In the genomic region with DNA sequence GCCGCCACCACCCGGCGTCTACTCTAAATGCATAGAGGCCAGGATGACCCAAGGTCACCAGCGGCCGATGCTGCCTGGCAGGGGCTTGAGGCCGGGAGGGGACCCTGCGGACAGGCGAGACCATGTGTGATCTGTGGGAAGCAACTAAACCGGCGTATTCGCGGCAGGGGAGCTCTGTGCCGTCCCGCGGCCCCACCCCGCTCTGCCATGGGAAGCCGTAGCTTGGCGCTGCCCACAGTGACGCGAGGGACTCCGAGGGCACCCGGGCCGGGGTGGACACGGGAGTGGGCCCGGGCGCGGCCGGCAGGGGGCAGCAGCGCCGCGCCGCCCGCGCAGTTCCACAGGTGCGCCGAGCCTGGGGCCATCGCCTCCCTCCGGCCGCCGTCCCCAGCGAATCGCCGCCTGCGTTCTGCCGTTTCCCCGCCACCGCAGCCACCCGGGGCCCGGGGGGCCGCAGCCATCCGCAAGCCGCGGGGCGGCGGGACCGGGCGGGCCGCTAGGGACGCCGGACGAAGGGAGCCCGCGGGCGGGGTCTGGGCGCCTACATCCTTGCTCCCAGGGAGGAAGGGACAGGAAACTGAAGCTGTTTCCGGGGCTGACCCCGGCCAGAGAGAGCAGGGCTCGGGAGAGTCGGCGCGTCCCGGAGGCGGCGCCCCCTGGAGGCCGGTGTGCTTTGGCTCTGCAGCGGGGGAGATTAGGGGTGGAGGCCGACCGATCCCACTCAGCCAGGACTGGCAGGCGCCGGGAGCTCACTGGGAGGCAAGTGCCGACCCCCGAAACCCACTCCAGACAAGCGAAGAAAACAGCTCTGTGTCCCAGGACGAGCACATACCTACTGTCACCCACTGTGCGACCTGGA, we compare ENCODE assay signal across 8 cellular contexts. TPM values are rescaled to one million over a fixed set of nuclear protein-coding genes. Genes with fewer than 3 reads are reported as not detected.
DNase-seq lines count a peak whose midpoint lies in the region; ATAC-seq, FAIRE-seq and TF ChIP-seq lines count a peak whose summit lies in the region.

No MANE protein-coding gene starts in this region.

- peak overlapping the region; percentile 97 for H2AFZ ChIP-seq in keratinocyte (ENCODE audit: control insufficient read depth, low read length)

- H3K27me3 ChIP-seq in AG04450 (ENCODE audit: control insufficient read depth, insufficient read depth, low read length): no peaks in the 10 kb centered on the region
- no peaks in the 10 kb centered on the region for H3K27me3 ChIP-seq in WERI-Rb-1 (ENCODE audit: insufficient read depth, low read depth, severe bottlenecking)
- no peaks in the 10 kb centered on the region for H3K27me3 ChIP-seq in keratinocyte (ENCODE audit: control insufficient read depth, extremely low read depth, insufficient read depth, low read length)

- TF ChIP-seq CTCF in AG04450 (IDR thresholded peaks at IDR 0.05; ENCODE audit: low read depth, low read length) (peak; percentile 93), WERI-Rb-1 (IDR thresholded peaks at IDR 0.05; ENCODE audit: low read depth, low read length) (peak; percentile 89), cardiac fibroblast (IDR thresholded peaks at IDR 0.05; ENCODE audit: low read depth, low read length) (peak; percentile 89), keratinocyte (optimal IDR thresholded peaks at IDR 0.05 in 1 of 3, IDR thresholded peaks at IDR 0.05 in 1 of 3, conservative IDR thresholded peaks at IDR 0.05 in 1 of 3; ENCODE audit: extremely low read depth in 1 of 3, insufficient read depth in 2 of 3, low read length in 3 of 3) (peak; percentile 47 to 87 (median 81))

- no peaks in the 10 kb centered on the region for H4K20me1 ChIP-seq in keratinocyte (ENCODE audit: control insufficient read depth, extremely low read depth, insufficient read depth, low read length)

- peaks cover 4% of the 10 kb centered on the region for H3K4me1 ChIP-seq in keratinocyte (ENCODE audit: control insufficient read depth, extremely low read depth, insufficient read depth, low read length)

- POLR2A ChIA-PET in AG04450 (lab: Yijun Ruan, JAX): interaction anchor here (0.5 to 1.6 kb wide), 11 partner anchors 12 to 339 kb away, joined by 3 to 7 read pairs (median 3); no protein-coding TSS in a partner anchor

- DNase-seq in AG04450 (ENCODE audit: low read depth, low spot score) (peak; percentile 74), NCI-H2107 (lab: John Stamatoyannopoulos, UW) (peak; percentile 49), WERI-Rb-1 (peak; percentile 94), cardiac fibroblast (ENCODE audit: low read depth in 2 of 2) (peak; percentile 89 to 90), keratinocyte (ENCODE audit: low read depth, low spot score) (no peak)
- DNase-seq in stimulated activated CD4-positive, alpha-beta T cell treated with anti-CD3 and anti-CD28 coated beads, Interleukin-12 subunit alpha, Interleukin-12 subunit beta, amount 100 ng/mL, for 4 hours: peak; percentile 84

- dilution Hi-C loops in keratinocyte (cut with MboI; ENCODE audit: extremely low pct_ligation_motif_present, low sequenced_read_pairs): no loop called here

- H3K9ac ChIP-seq in keratinocyte (ENCODE audit: control insufficient read depth, extremely low read depth, insufficient read depth, low read length): peak overlapping the region; percentile 63

- peak overlapping the region; percentile 87 for H3K4me2 ChIP-seq in keratinocyte (ENCODE audit: control insufficient read depth, extremely low read depth, insufficient read depth, low read depth, low read length)

- H3K36me3 ChIP-seq in WERI-Rb-1 (no peaks in the 10 kb centered on the region), keratinocyte (ENCODE audit: control insufficient read depth in 2 of 2, extremely low read depth in 1 of 2, insufficient read depth in 2 of 2, low read length in 2 of 2) (no peaks in the 10 kb centered on the region)

- no peaks in the 10 kb centered on the region for H3K79me2 ChIP-seq in keratinocyte (ENCODE audit: control insufficient read depth, insufficient read depth, low read length)

- H3K4me3 ChIP-seq in AG04450 (ENCODE audit: low read depth, low read length): peak overlapping the region; percentile 72
- H3K4me3 ChIP-seq in WERI-Rb-1 (ENCODE audit: low read depth, low read length): peak overlapping the region; percentile 70
- H3K4me3 ChIP-seq in cardiac fibroblast (replicated peaks in 1 of 2; ENCODE audit: low read depth in 2 of 2, low read length in 2 of 2): peak overlapping the region; percentile 62 to 63
- peak overlapping the region; percentile 58 to 82 (median 61) for H3K4me3 ChIP-seq in keratinocyte (ENCODE audit: control insufficient read depth in 2 of 3, extremely low read depth in 1 of 3, insufficient read depth in 2 of 3, low read depth in 1 of 3, low read length in 3 of 3)

- H3K9me1 ChIP-seq in keratinocyte (ENCODE audit: control insufficient read depth, extremely low read depth, insufficient read depth, low read length): no peaks in the 10 kb centered on the region

- CTCF ChIA-PET in AG04450 (lab: Charles Lee): interaction anchor here (0.5 to 8.2 kb wide), 78 partner anchors 10 to 476 kb away, joined by 3 to 228 read pairs (median 6); a partner anchor contains a TSS

- H3K9me3 ChIP-seq in AG04450 (ENCODE audit: control insufficient read depth, insufficient read depth, low read length): no peaks in the 10 kb centered on the region; the same call in 1 of the 2 replicates
- H3K9me3 ChIP-seq in WERI-Rb-1 (ENCODE audit: severe bottlenecking): no peaks in the 10 kb centered on the region
- H3K9me3 ChIP-seq in keratinocyte (ENCODE audit: control insufficient read depth, low read depth, low read length): no peaks in the 10 kb centered on the region

- FAIRE-seq in keratinocyte (lab: Jason Lieb, UNC): no peak

- peak; percentile 87 for ATAC-seq in GM18858 (IDR thresholded peaks at IDR 0.05; ENCODE audit: unreplicated experiment)
- ATAC-seq in HG03064 (IDR thresholded peaks at IDR 0.05; ENCODE audit: low read depth, unreplicated experiment): peak; percentile 93

- H3K27ac ChIP-seq in AG04450 (ENCODE audit: low read depth, low read length) (peak overlapping the region; percentile 81), WERI-Rb-1 (peak overlapping the region; percentile 72), keratinocyte (ENCODE audit: control insufficient read depth, insufficient read depth, low read length) (no peak overlapping the region)

RNA-seq across cellular contexts. Expression of a gene that starts 12.5 kb away (rescaled TPM):
- 14.4 and 17.0 TPM in 2 replicates for polyA plus RNA-seq in AG04450 (2011; rRNA removed)
- polyA minus RNA-seq in AG04450 (2011; rRNA and poly(A)+ RNA removed): 11.1 and 14.9 TPM in 2 replicates
- polyA plus RNA-seq in keratinocyte: 22.6 to 30.9 TPM (median 22.9 TPM) in 3 replicates
- polyA plus RNA-seq in keratinocyte (2011; ENCODE audit: low read depth): 3.5 TPM
- 15.3 and 22.4 TPM in 2 replicates for polyA plus RNA-seq in keratinocyte (2011; cell fraction: cytosol; rRNA removed)
- polyA plus RNA-seq in keratinocyte (2011; cell fraction: nucleus; rRNA removed): 19.4 and 22.5 TPM in 2 replicates
- 14.7 and 26.7 TPM in 2 replicates for polyA plus RNA-seq in keratinocyte (2012; ENCODE audit: low replicate concordance)
- polyA minus RNA-seq in keratinocyte: 18.8 to 21.9 TPM (median 18.9 TPM) in 3 replicates
- 24.0 TPM for polyA minus RNA-seq in keratinocyte (2011; cell fraction: cytosol; rRNA and poly(A)+ RNA removed)
- 9.4 and 11.3 TPM in 2 replicates for polyA minus RNA-seq in keratinocyte (2011; cell fraction: nucleus; rRNA and poly(A)+ RNA removed)

RNA-seq across cellular contexts. Expression of a gene that starts 47.7 kb away (rescaled TPM):
- polyA plus RNA-seq in AG04450 (2011; rRNA removed) (1.2 and 1.3 TPM in 2 replicates), keratinocyte (0.01 TPM in 1 of 3 replicates, not detected in the others)
- 0.70 and 1.3 TPM in 2 replicates for polyA minus RNA-seq in AG04450 (2011; rRNA and poly(A)+ RNA removed)
- polyA plus RNA-seq in keratinocyte (2011; ENCODE audit: low read depth): not detected
- 0.04 TPM in 1 of 2 replicates, not detected in the other for polyA plus RNA-seq in keratinocyte (2011; cell fraction: cytosol; rRNA removed)
- not detected in 2 replicates for polyA plus RNA-seq in keratinocyte (2011; cell fraction: nucleus; rRNA removed)
- polyA plus RNA-seq in keratinocyte (2012; ENCODE audit: low replicate concordance): 0.06 TPM in 1 of 2 replicates, not detected in the other
- 0.07 to 0.20 TPM in 2 of 3 replicates, not detected in the other for polyA minus RNA-seq in keratinocyte
- not detected for polyA minus RNA-seq in keratinocyte (2011; cell fraction: cytosol; rRNA and poly(A)+ RNA removed)
- not detected in 2 replicates for polyA minus RNA-seq in keratinocyte (2011; cell fraction: nucleus; rRNA and poly(A)+ RNA removed)

RNA-seq across cellular contexts. Expression of a gene that starts 50.4 kb away (rescaled TPM):
- 0.05 and 0.06 TPM in 2 replicates for polyA plus RNA-seq in AG04450 (2011; rRNA removed)
- polyA minus RNA-seq in AG04450 (2011; rRNA and poly(A)+ RNA removed): 0.05 and 0.13 TPM in 2 replicates
- polyA plus RNA-seq in keratinocyte: 0.01 to 0.02 TPM in 2 of 3 replicates, not detected in the other
- 0.06 TPM for polyA plus RNA-seq in keratinocyte (2011; ENCODE audit: low read depth)
- 0.01 TPM in 1 of 2 replicates, not detected in the other for polyA plus RNA-seq in keratinocyte (2011; cell fraction: cytosol; rRNA removed)
- polyA plus RNA-seq in keratinocyte (2011; cell fraction: nucleus; rRNA removed): 0.09 and 0.13 TPM in 2 replicates
- not detected in 2 replicates for polyA plus RNA-seq in keratinocyte (2012; ENCODE audit: low replicate concordance)
- polyA minus RNA-seq in keratinocyte: 0.07 TPM in 1 of 3 replicates, not detected in the others
- polyA minus RNA-seq in keratinocyte (2011; cell fraction: cytosol; rRNA and poly(A)+ RNA removed): not detected
- polyA minus RNA-seq in keratinocyte (2011; cell fraction: nucleus; rRNA and poly(A)+ RNA removed): not detected in 2 replicates
